18 cellular contexts compared by ENCODE assay signal in the genomic region with DNA sequence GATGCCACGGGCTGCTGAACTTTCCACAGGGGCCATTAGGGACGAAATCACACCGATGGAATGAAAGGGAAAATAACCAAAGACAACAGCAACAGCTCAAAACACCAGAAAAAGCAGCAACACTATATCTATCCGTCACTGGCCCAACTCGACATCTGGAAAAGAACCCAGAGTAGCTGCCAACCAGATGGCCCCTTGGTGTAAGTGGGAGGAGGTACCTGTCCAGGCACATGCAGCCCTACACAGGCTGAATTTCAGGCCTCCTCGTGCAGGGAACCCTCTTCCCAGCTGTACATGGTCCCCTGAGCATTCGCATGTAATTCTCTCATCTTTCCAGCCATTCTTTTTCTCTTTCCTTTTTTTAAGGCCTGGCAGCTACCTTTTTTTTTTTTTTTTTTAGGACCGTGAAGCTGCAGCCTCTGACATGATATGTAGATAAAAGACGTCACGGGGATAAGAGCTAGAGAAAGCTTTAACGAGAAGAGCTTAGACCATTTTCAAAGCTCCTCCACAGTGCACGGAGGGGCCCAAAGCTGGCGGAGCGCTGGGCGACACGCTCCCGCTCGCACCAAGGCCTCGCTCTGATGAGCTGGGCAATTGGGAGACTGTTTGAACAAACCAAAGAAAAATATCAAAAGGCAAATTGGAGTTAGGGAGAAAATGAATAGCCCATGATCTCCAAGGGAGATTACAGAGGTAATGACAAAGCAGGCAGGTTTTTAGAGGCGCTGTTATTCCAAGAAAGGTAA.
DNase-seq lines count a peak whose midpoint lies in the region; ATAC-seq and TF ChIP-seq lines count a peak whose summit lies in the region.
"Had no signal": no experiment of that assay in that cellular context is flagged by ENCODE, and none has a peak within 500 bp of the region (broad histone marks: within the 10 kb centered on the region; RNA-seq: fewer than 3 reads in every experiment).

No MANE protein-coding gene starts in this region.

- TF ChIP-seq EP300 in stomach (IDR thresholded peaks at IDR 0.05), result no peak

- intact Hi-C loops in heart right ventricle (cut with DNase I), result loop anchor here in 4 of 10 donors (10.0 kb wide), 3 partner anchors 111 to 271 kb away; partner anchors contain the start of gene MAST4 (in 2 of the 4)
- intact Hi-C loops in left cardiac atrium (cut with DNase I), result loop anchor here in 1 of 2 donors (5.0 kb wide), 1 partner anchor 174 kb away; no protein-coding TSS in a partner anchor
- intact Hi-C loops in stomach (cut with DNase I; ENCODE audit: low total_unique reads), result no loop called here

- peak overlapping the region in 8 of 10 donors; percentile 21 to 82 (median 60) for H3K27ac ChIP-seq in heart right ventricle
- H3K27ac ChIP-seq in stomach, result no peak overlapping the region

- H3K27me3 ChIP-seq in heart right ventricle (no peaks in the 10 kb centered on the region), stomach (peaks cover 0 to 3% (median 0%) of the 10 kb centered on the region in 3 donors)

- no peak overlapping the region for H3K4me3 Mint-ChIP-seq in brain
- H3K4me3 Mint-ChIP-seq: CD4-positive, alpha-beta T cell had no signal

- H3K9me3 Mint-ChIP-seq in brain, result peaks cover 0 to 2% (median 0%) of the 10 kb centered on the region in 5 experiments
- H3K9me3 Mint-ChIP-seq: CD4-positive, alpha-beta T cell had no signal

- no peaks in the 10 kb centered on the region for H3K36me3 Mint-ChIP-seq in brain

- H3K4me1 ChIP-seq in heart right ventricle (peaks cover 0 to 38% (median 0%) of the 10 kb centered on the region in 9 donors), stomach (no peaks in the 10 kb centered on the region)
- H3K4me1 ChIP-seq: Caco-2 had no signal

- H3K27ac Mint-ChIP-seq in brain, result peak overlapping the region in 3 of 5 experiments; percentile 0 to 29 (median 21)
- H3K27ac Mint-ChIP-seq: CD4-positive, alpha-beta T cell had no signal

- no peak for TF ChIP-seq CTCF in heart right ventricle (IDR thresholded peaks at IDR 0.05)
- no peak for TF ChIP-seq CTCF in brain (conservative IDR thresholded peaks at IDR 0.05)
- TF ChIP-seq CTCF in stomach (IDR thresholded peaks at IDR 0.05), result no peak

- no peak overlapping the region for H3K4me3 ChIP-seq in heart right ventricle
- H3K4me3 ChIP-seq in stomach, result no peak overlapping the region

- TF ChIP-seq POLR2A in stomach (IDR thresholded peaks at IDR 0.05), result no peak

- 63 to 66% methylated on average over 20 of the region's 20 CpGs for WGBS in heart right ventricle, 2 donors
- 76 to 80% (median 78%) methylated on average over 20 of the region's 20 CpGs for WGBS in stomach, 5 donors

- ATAC-seq in heart right ventricle, result peak in 1 of 8 donors; percentile 26
- no peak for ATAC-seq in left cardiac atrium
- ATAC-seq in HG02852 (IDR thresholded peaks at IDR 0.05; ENCODE audit: unreplicated experiment), result no peak

- H3K36me3 ChIP-seq in heart right ventricle (no peaks in the 10 kb centered on the region), stomach (no peaks in the 10 kb centered on the region)

- H3K27me3 Mint-ChIP-seq in brain, result peaks cover 4% of the 10 kb centered on the region

- no peak for DNase-seq in heart right ventricle
- no peak for DNase-seq in left cardiac atrium
- peak; percentile 85 for DNase-seq in NCI-H1694 treated with DMSO at 0.1 percent for 48 hours (lab: John Stamatoyannopoulos, UW)
- DNase-seq in stomach, result no peak
- no peak for DNase-seq in DMS53 (lab: John Stamatoyannopoulos, UW)
- DNase-seq: Caco-2; CD4-positive, alpha-beta T cell; DMS79; MM.1S; NCI-H1092 treated with DMSO at 0.1 percent for 48 hours; NCI-H187; NCI-H2107; NCI-H446 treated with DMSO at 0.1 percent for 48 hours; NCI-H748 treated with DMSO at 0.1 percent for 48 hours; NK-92 treated with Interleukin-12 subunit alpha and Interleukin-12 subunit beta, amount 100 ng/mL, for 24 hours; SIG-M5 had no signal

- H3K9me3 ChIP-seq in heart right ventricle (no peaks in the 10 kb centered on the region), stomach (no peaks in the 10 kb centered on the region)
- H3K9me3 ChIP-seq: Caco-2 had no signal

- peaks cover 26% of the 10 kb centered on the region for H3K4me1 Mint-ChIP-seq in brain

Comparison
In these comparisons a context has a peak if more than half of its experiments do, and no peak if none do; other contexts are left out.
1. H3K27ac ChIP-seq: peak in heart right ventricle (8 of 10); none in stomach (0 of 5).